Comparison of ENCODE assay signal across 25 cellular contexts in genomic region chr14:69904246-69904645, GRCh38. TPM values are rescaled to one million over a fixed set of nuclear protein-coding genes. Genes with fewer than 3 reads are reported as not detected.
"Had no signal": no experiment of that assay in that cellular context is flagged by ENCODE, and none has a peak within 500 bp of the region (broad histone marks: within the 10 kb centered on the region; RNA-seq: fewer than 3 reads in every experiment).

No MANE protein-coding gene starts in this region.

- DNase-seq: hypothalamus; kidney glomerular epithelial cell; left cardiac atrium; left lung; lower lobe of right lung; mammary epithelial cell; mesenchymal stem cell; naive thymus-derived CD8-positive, alpha-beta T cell; ovary; stimulated activated CD4-positive, alpha-beta T cell treated with anti-CD3 and anti-CD28 coated beads, Interleukin-12 subunit alpha, Interleukin-12 subunit beta, amount 100 ng/mL, for 4 hours; stimulated activated CD4-positive, alpha-beta T cell treated with anti-CD3 and anti-CD28 coated beads, Interleukin-15, amount 100 ng/mL, for 24 hours; stimulated activated CD4-positive, alpha-beta T cell treated with anti-CD3 and anti-CD28 coated beads, Interleukin-2, amount 100 ng/mL, for 24 hours; stimulated activated CD4-positive, alpha-beta T cell treated with anti-CD3 and anti-CD28 coated beads, Interleukin-4, amount 100 ng/mL, for 1 hour; stimulated activated naive B cell treated with anti-CD40 and anti-IgM and Interleukin-4, amounts not matched to agents 10 μg/mL and 1 μg/mL and 100 μg/mL, for 72 hours; stimulated activated naive CD8-positive, alpha-beta T cell treated with anti-CD3 and anti-CD28 coated beads, Interleukin-15, Interleukin-2, amounts not matched to agents 100 U/mL and 50 U/mL, for 24 hours; stomach; testis; thyroid gland; upper lobe of left lung had no signal

- ATAC-seq: left cardiac atrium; left lung; lower lobe of right lung; naive thymus-derived CD8-positive, alpha-beta T cell; sciatic nerve; stimulated activated naive B cell treated with anti-CD40 and anti-IgM and Interleukin-4, amounts not matched to agents 10 μg/mL and 1 μg/mL and 100 μg/mL, for 72 hours; stimulated activated naive CD8-positive, alpha-beta T cell treated with anti-CD3 and anti-CD28 coated beads, Interleukin-15, Interleukin-2, amounts not matched to agents 100 U/mL and 50 U/mL, for 24 hours had no signal

- H3K36me3 ChIP-seq: left lung, lower lobe of right lung, ovary, right atrium auricular region, stomach, thyroid gland, transverse colon, upper lobe of left lung had no signal

- H3K36me3 Mint-ChIP-seq: stimulated activated naive B cell treated with anti-CD40 and anti-IgM and Interleukin-4, amounts not matched to agents 10 μg/mL and 1 μg/mL and 100 μg/mL, for 72 hours had no signal

- H3K27me3 ChIP-seq: left lung, ovary, right atrium auricular region, stomach, testis, thyroid gland, transverse colon, upper lobe of left lung had no signal

- H3K4me3 ChIP-seq: left lung, lower lobe of right lung, ovary, right atrium auricular region, skin epidermis, stomach, testis, thyroid gland, transverse colon, upper lobe of left lung had no signal

- H3K27ac ChIP-seq: left lung, lower lobe of right lung, ovary, right atrium auricular region, skin epidermis, stomach, testis, thyroid gland, transverse colon, upper lobe of left lung had no signal

- H3K4me1 Mint-ChIP-seq: naive thymus-derived CD8-positive, alpha-beta T cell; nephron; stimulated activated naive B cell treated with anti-CD40 and anti-IgM and Interleukin-4, amounts not matched to agents 10 μg/mL and 1 μg/mL and 100 μg/mL, for 72 hours had no signal

- H3K4me3 Mint-ChIP-seq: nephron; stimulated activated naive B cell treated with anti-CD40 and anti-IgM and Interleukin-4, amounts not matched to agents 10 μg/mL and 1 μg/mL and 100 μg/mL, for 72 hours had no signal

- H3K4me1 ChIP-seq: left lung, lower lobe of right lung, right atrium auricular region, stomach, thyroid gland, transverse colon, upper lobe of left lung had no signal

- H3K27me3 Mint-ChIP-seq: progenitor cell of endocrine pancreas had no signal

- H3K27ac Mint-ChIP-seq: naive thymus-derived CD8-positive, alpha-beta T cell; nephron; progenitor cell of endocrine pancreas; stimulated activated naive B cell treated with anti-CD40 and anti-IgM and Interleukin-4, amounts not matched to agents 10 μg/mL and 1 μg/mL and 100 μg/mL, for 72 hours had no signal

- H3K9me3 ChIP-seq: left lung, lower lobe of right lung, ovary, right atrium auricular region, stomach, testis, thyroid gland, transverse colon, upper lobe of left lung had no signal

RNA-seq across cellular contexts. Expression of gene SMOC1, which starts 25.0 kb away (rescaled TPM):
- total RNA-seq: naive thymus-derived CD8-positive, alpha-beta T cell had no signal
